Comparison of ENCODE assay signal across 24 cellular contexts in the genomic region with DNA sequence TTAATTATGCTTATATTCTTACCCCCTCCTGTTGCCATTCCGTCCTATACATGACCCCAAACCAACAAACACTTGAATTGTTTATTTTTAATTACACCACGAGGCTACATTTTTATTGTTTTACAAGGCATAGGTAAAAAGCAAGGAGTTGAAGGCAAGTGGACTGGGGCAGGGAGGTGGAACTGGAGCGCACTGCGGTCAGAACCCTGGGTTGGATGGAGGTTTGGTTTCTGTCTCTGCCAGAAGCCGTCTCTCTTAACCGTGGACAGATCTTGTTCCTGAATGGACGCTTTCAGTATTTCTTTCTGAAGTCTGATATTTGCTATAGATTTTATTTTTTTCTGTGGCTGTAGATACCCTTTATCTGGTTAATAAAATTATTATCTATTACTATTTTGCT. TPM values are rescaled to one million over a fixed set of nuclear protein-coding genes. Genes with fewer than 3 reads are reported as not detected.
A peak's percentile ranks its signal among the peaks of the same experiment; 100 is the strongest.
DNase-seq lines count a peak whose midpoint lies in the region; ATAC-seq, FAIRE-seq and TF ChIP-seq lines count a peak whose summit lies in the region.
"Had no signal": no experiment of that assay in that cellular context is flagged by ENCODE, and none has a peak within 500 bp of the region (broad histone marks: within the 10 kb centered on the region; RNA-seq: fewer than 3 reads in every experiment).

No MANE protein-coding gene starts in this region.

- intact Hi-C loops in activated CD8-positive, alpha-beta T cell treated with anti-CD3 and anti-CD28 coated beads for 36 hours (cut with micrococcal nuclease), result no loop called here

- TF ChIP-seq POLR2A in GM12891 (IDR thresholded peaks at IDR 0.05; ENCODE audit: low read depth, low read length), result no peak

- H3K27me3 Mint-ChIP-seq in stimulated activated naive CD8-positive, alpha-beta T cell treated with anti-CD3 and anti-CD28 coated beads, Interleukin-15, Interleukin-2, amounts not matched to agents 100 ng/mL and 50 ng/mL, for 24 hours, result peaks cover 8% of the 10 kb centered on the region
- peaks cover 6% of the 10 kb centered on the region for H3K27me3 Mint-ChIP-seq in activated CD8-positive, alpha-beta T cell treated with anti-CD3 and anti-CD28 coated beads for 36 hours
- peaks cover 10% of the 10 kb centered on the region for H3K27me3 Mint-ChIP-seq in memory B cell
- H3K27me3 Mint-ChIP-seq: type B pancreatic cell had no signal

- peaks cover 5% of the 10 kb centered on the region for H3K9me3 Mint-ChIP-seq in stimulated activated naive CD8-positive, alpha-beta T cell treated with anti-CD3 and anti-CD28 coated beads, Interleukin-15, Interleukin-2, amounts not matched to agents 100 ng/mL and 50 ng/mL, for 24 hours
- peaks cover 5% of the 10 kb centered on the region for H3K9me3 Mint-ChIP-seq in activated CD8-positive, alpha-beta T cell treated with anti-CD3 and anti-CD28 coated beads for 36 hours
- H3K9me3 Mint-ChIP-seq in memory B cell, result peaks cover 5% of the 10 kb centered on the region
- H3K9me3 Mint-ChIP-seq: type B pancreatic cell had no signal

- CTCF ChIA-PET in activated CD8-positive, alpha-beta T cell treated with anti-CD3 and anti-CD28 coated beads for 36 hours (lab: Charles Lee), result interaction anchor here (2.0 kb wide), 1 partner anchor 18 kb away, joined by 12 read pairs; no protein-coding TSS in a partner anchor

- no peak for DNase-seq in stimulated activated naive CD8-positive, alpha-beta T cell treated with anti-CD3 and anti-CD28 coated beads, Interleukin-15, Interleukin-2, amounts not matched to agents 100 U/mL and 50 U/mL, for 24 hours
- no peak for DNase-seq in activated CD8-positive, alpha-beta T cell treated with anti-CD3 and anti-CD28 coated beads for 36 hours
- no peak for DNase-seq in memory B cell (ENCODE audit: low spot score in 2 of 2)
- DNase-seq in HCEC 1CT, result no peak
- no peak for DNase-seq in COLO668 (lab: John Stamatoyannopoulos, UW; ENCODE audit: unreplicated experiment)
- DNase-seq in GM12891 (ENCODE audit: insufficient read length, low spot score), result no peak
- DNase-seq: activated CD4-positive, alpha-beta T cell treated with anti-CD3 and anti-CD28 coated beads for 1 hour; Calu3; heart right ventricle; left lung; NCI-H1105; NCI-H2107; NCI-H510A; NK-92 treated with Interleukin-12 subunit alpha and Interleukin-12 subunit beta, amount 100 ng/mL, for 24 hours; psoas muscle; stomach had no signal

- TF ChIP-seq CTCF in activated CD8-positive, alpha-beta T cell treated with anti-CD3 and anti-CD28 coated beads for 36 hours (IDR thresholded peaks at IDR 0.05), result no peak

- no peak for FAIRE-seq in GM12891 (lab: Jason Lieb, UNC)

- ATAC-seq in stimulated activated naive CD8-positive, alpha-beta T cell treated with anti-CD3 and anti-CD28 coated beads, Interleukin-15, Interleukin-2, amounts not matched to agents 100 U/mL and 50 U/mL, for 24 hours, result no peak
- ATAC-seq in activated CD8-positive, alpha-beta T cell treated with anti-CD3 and anti-CD28 coated beads for 36 hours, result no peak
- no peak for ATAC-seq in memory B cell (ENCODE audit: low read depth)
- ATAC-seq in GM19395 (IDR thresholded peaks at IDR 0.05; ENCODE audit: unreplicated experiment), result no peak
- ATAC-seq: heart right ventricle, left lung, psoas muscle had no signal

- H3K4me1 Mint-ChIP-seq in stimulated activated naive CD8-positive, alpha-beta T cell treated with anti-CD3 and anti-CD28 coated beads, Interleukin-15, Interleukin-2, amounts not matched to agents 100 ng/mL and 50 ng/mL, for 24 hours (ENCODE audit: low read depth), result peaks cover 17% of the 10 kb centered on the region
- peaks cover 13% of the 10 kb centered on the region for H3K4me1 Mint-ChIP-seq in activated CD8-positive, alpha-beta T cell treated with anti-CD3 and anti-CD28 coated beads for 36 hours (ENCODE audit: low read depth)
- peaks cover 3% of the 10 kb centered on the region for H3K4me1 Mint-ChIP-seq in memory B cell

- H3K36me3 Mint-ChIP-seq in stimulated activated naive CD8-positive, alpha-beta T cell treated with anti-CD3 and anti-CD28 coated beads, Interleukin-15, Interleukin-2, amounts not matched to agents 100 ng/mL and 50 ng/mL, for 24 hours (ENCODE audit: low read depth), result no peaks in the 10 kb centered on the region
- no peaks in the 10 kb centered on the region for H3K36me3 Mint-ChIP-seq in activated CD8-positive, alpha-beta T cell treated with anti-CD3 and anti-CD28 coated beads for 36 hours (ENCODE audit: low read depth)
- no peaks in the 10 kb centered on the region for H3K36me3 Mint-ChIP-seq in memory B cell
- H3K36me3 Mint-ChIP-seq: type B pancreatic cell had no signal

- H3K4me3 Mint-ChIP-seq in stimulated activated naive CD8-positive, alpha-beta T cell treated with anti-CD3 and anti-CD28 coated beads, Interleukin-15, Interleukin-2, amounts not matched to agents 100 ng/mL and 50 ng/mL, for 24 hours, result peak overlapping the region; percentile 82
- H3K4me3 Mint-ChIP-seq in activated CD8-positive, alpha-beta T cell treated with anti-CD3 and anti-CD28 coated beads for 36 hours, result peak overlapping the region; percentile 81
- peak overlapping the region; percentile 27 for H3K4me3 Mint-ChIP-seq in memory B cell
- H3K4me3 Mint-ChIP-seq: type B pancreatic cell had no signal

- POLR2A ChIA-PET in activated CD8-positive, alpha-beta T cell treated with anti-CD3 and anti-CD28 coated beads for 36 hours (lab: Charles Lee), result interaction anchor here (0.6 kb wide), 1 partner anchor 661 kb away, joined by 3 read pairs; no protein-coding TSS in a partner anchor

- H3K27ac Mint-ChIP-seq in stimulated activated naive CD8-positive, alpha-beta T cell treated with anti-CD3 and anti-CD28 coated beads, Interleukin-15, Interleukin-2, amounts not matched to agents 100 ng/mL and 50 ng/mL, for 24 hours, result peak overlapping the region; percentile 80
- H3K27ac Mint-ChIP-seq in activated CD8-positive, alpha-beta T cell treated with anti-CD3 and anti-CD28 coated beads for 36 hours, result peak overlapping the region; percentile 84
- no peak overlapping the region for H3K27ac Mint-ChIP-seq in memory B cell
- H3K27ac Mint-ChIP-seq: type B pancreatic cell had no signal

TF ChIP-seq in GM12891, 5 proteins besides CTCF, POLR2A, EP300 and RAD21:
- TF ChIP-seq SPI1 (IDR thresholded peaks at IDR 0.05; ENCODE audit: low read depth, low read length), result no peak
- no peak for TF ChIP-seq POU2F2 (IDR thresholded peaks at IDR 0.05; ENCODE audit: low read depth, low read length)
- no peak for TF ChIP-seq TAF1 (IDR thresholded peaks at IDR 0.05; ENCODE audit: low read depth, low read length)
- TF ChIP-seq PAX5 (IDR thresholded peaks at IDR 0.05; ENCODE audit: insufficient read depth, low read length, severe bottlenecking), result no peak
- TF ChIP-seq POLR2AphosphoS5 (IDR thresholded peaks at IDR 0.05; ENCODE audit: low read depth, low read length), result no peak

RNA-seq across cellular contexts. Expression of gene IGFBP3, which starts 19.9 kb away (rescaled TPM):
- total RNA-seq in activated CD8-positive, alpha-beta T cell treated with anti-CD3 and anti-CD28 coated beads for 36 hours, result under 1 TPM in 1 of 2 experiments, not detected in 1; 0.25 TPM
- 0.06 TPM for polyA plus RNA-seq in GM12891 (2012; ENCODE audit: low read depth, missing spikeins)

RNA-seq across cellular contexts. Expression of gene IGFBP1, which starts 52.7 kb away (rescaled TPM):
- not detected for total RNA-seq in activated CD8-positive, alpha-beta T cell treated with anti-CD3 and anti-CD28 coated beads for 36 hours
- not detected for polyA plus RNA-seq in GM12891 (2012; ENCODE audit: low read depth, missing spikeins)
- total RNA-seq: cardiac septum, dermis microvascular lymphatic vessel endothelial cell, heart right ventricle, left lung, Peyer's patch, psoas muscle, SK-MEL-5, skeletal muscle tissue had no signal
- polyA plus RNA-seq: psoas muscle, stomach had no signal

Comparison
In these comparisons a context has a peak if more than half of its experiments do, and no peak if none do; other contexts are left out.
1. H3K4me3 Mint-ChIP-seq: peak in every context shown above with its lines; median percentile 82 in stimulated activated naive CD8-positive, alpha-beta T cell treated with anti-CD3 and anti-CD28 coated beads, Interleukin-15, Interleukin-2, amounts not matched to agents 100 ng/mL and 50 ng/mL, for 24 hours; 81 in activated CD8-positive, alpha-beta T cell treated with anti-CD3 and anti-CD28 coated beads for 36 hours; 27 in memory B cell.